Comparison of ENCODE assay signal across 20 cellular contexts in the genomic region with DNA sequence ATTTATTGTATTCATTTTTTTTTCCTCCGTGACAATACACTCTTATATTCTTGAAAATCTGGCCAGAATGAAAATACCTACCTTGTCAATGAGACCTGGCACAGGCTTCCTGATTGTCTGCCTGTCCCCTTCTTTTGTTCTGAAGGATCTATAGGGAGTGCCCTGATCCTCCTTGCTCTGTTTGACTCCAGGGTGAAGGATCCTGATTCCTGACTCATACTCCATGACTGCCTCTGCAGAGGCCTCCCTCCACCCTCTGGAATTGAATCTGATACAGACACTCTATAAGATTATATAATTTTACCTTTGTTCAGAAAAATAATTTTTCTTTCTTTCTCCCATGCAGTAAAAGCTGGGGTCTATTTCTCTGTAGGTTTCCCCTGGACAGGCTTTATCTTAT.
DNase-seq lines count a peak whose midpoint lies in the region; ATAC-seq and TF ChIP-seq lines count a peak whose summit lies in the region.
"Had no signal": no experiment of that assay in that cellular context is flagged by ENCODE, and none has a peak within 500 bp of the region (broad histone marks: within the 10 kb centered on the region; RNA-seq: fewer than 3 reads in every experiment).

No MANE protein-coding gene starts in this region.

- H3K27ac Mint-ChIP-seq in chondrocyte (ENCODE audit: unreplicated experiment) (peak overlapping the region; percentile 52), neural crest cell (ENCODE audit: unreplicated experiment) (peak overlapping the region; percentile 9)
- H3K27ac Mint-ChIP-seq: activated CD8-positive, alpha-beta memory T cell treated with anti-CD3 and anti-CD28 coated beads, Interleukin-2, amount 10 ng/mL, durations not matched to agents 7 days and 5 days; B cell; naive thymus-derived CD4-positive, alpha-beta T cell had no signal

- H3K36me3 Mint-ChIP-seq in chondrocyte (ENCODE audit: low read depth), result peaks cover 1% of the 10 kb centered on the region
- no peaks in the 10 kb centered on the region for H3K36me3 Mint-ChIP-seq in neural crest cell (ENCODE audit: low read depth)
- H3K36me3 Mint-ChIP-seq: activated CD8-positive, alpha-beta memory T cell treated with anti-CD3 and anti-CD28 coated beads, Interleukin-2, amount 10 ng/mL, durations not matched to agents 7 days and 5 days; naive thymus-derived CD4-positive, alpha-beta T cell had no signal

- H3K9me3 ChIP-seq in NT2/D1 (ENCODE audit: insufficient read depth, low read length) (no peaks in the 10 kb centered on the region), aorta (ENCODE audit: control insufficient read depth, low read length) (no peaks in the 10 kb centered on the region)
- H3K9me3 ChIP-seq: esophagus squamous epithelium, vagina had no signal

- H3K27ac ChIP-seq in aorta (ENCODE audit: low read depth in 1 of 2, low read length in 2 of 2) (peak overlapping the region in 1 of 2 donors; percentile 80), dorsolateral prefrontal cortex (no peak overlapping the region)
- H3K27ac ChIP-seq: esophagus squamous epithelium, hepatocyte, PC-9, vagina had no signal

- H3K4me3 ChIP-seq in NT2/D1 (ENCODE audit: insufficient read length, low read depth) (no peak overlapping the region), aorta (ENCODE audit: low read length in 2 of 2) (no peak overlapping the region), dorsolateral prefrontal cortex (no peak overlapping the region)
- H3K4me3 ChIP-seq: esophagus squamous epithelium, hepatocyte, PC-9, vagina had no signal

- intact Hi-C loops in aorta (cut with DNase I), result loop anchor here in 1 of 2 donors (5.0 kb wide), 1 partner anchor 38 kb away; no protein-coding TSS in a partner anchor
- intact Hi-C loops in dorsolateral prefrontal cortex (cut with DNase I), result no loop called here

- H3K27me3 Mint-ChIP-seq in chondrocyte (ENCODE audit: low read depth) (no peaks in the 10 kb centered on the region), neural crest cell (ENCODE audit: low read depth) (no peaks in the 10 kb centered on the region)

- H3K27me3 ChIP-seq in NT2/D1 (ENCODE audit: insufficient read depth, insufficient read length), result no peaks in the 10 kb centered on the region
- H3K27me3 ChIP-seq in aorta (ENCODE audit: control insufficient read depth in 1 of 2, insufficient read depth in 2 of 2, low read length in 1 of 2), result no peaks in the 10 kb centered on the region
- peaks cover 0 to 4% (median 0%) of the 10 kb centered on the region in 45 donors for H3K27me3 ChIP-seq in dorsolateral prefrontal cortex
- H3K27me3 ChIP-seq: esophagus squamous epithelium, hepatocyte, vagina had no signal

- H3K4me3 Mint-ChIP-seq in chondrocyte (ENCODE audit: unreplicated experiment) (no peak overlapping the region), neural crest cell (no peak overlapping the region)
- H3K4me3 Mint-ChIP-seq: activated CD8-positive, alpha-beta memory T cell treated with anti-CD3 and anti-CD28 coated beads, Interleukin-2, amount 10 ng/mL, durations not matched to agents 7 days and 5 days; B cell; naive thymus-derived CD4-positive, alpha-beta T cell had no signal

- H3K4me1 ChIP-seq in NT2/D1 (ENCODE audit: insufficient read depth, insufficient read length) (no peaks in the 10 kb centered on the region), aorta (ENCODE audit: control insufficient read depth in 1 of 2, insufficient read depth in 2 of 2, low read length in 2 of 2) (peaks cover 4 to 8% of the 10 kb centered on the region in 2 donors)
- H3K4me1 ChIP-seq: vagina had no signal

- no peaks in the 10 kb centered on the region for H3K9me3 Mint-ChIP-seq in chondrocyte (ENCODE audit: low read depth)
- no peaks in the 10 kb centered on the region for H3K9me3 Mint-ChIP-seq in neural crest cell
- H3K9me3 Mint-ChIP-seq: naive thymus-derived CD4-positive, alpha-beta T cell had no signal

- no peaks in the 10 kb centered on the region for H3K36me3 ChIP-seq in NT2/D1 (ENCODE audit: insufficient read depth, insufficient read length, low read length)
- H3K36me3 ChIP-seq in aorta (ENCODE audit: control insufficient read depth in 1 of 2, insufficient read depth in 2 of 2, low read length in 1 of 2), result no peaks in the 10 kb centered on the region
- H3K36me3 ChIP-seq: esophagus squamous epithelium, vagina had no signal

- WGBS in aorta, 2 donors, result 83 to 89% methylated on average over 1 of the region's 1 CpG

- TF ChIP-seq CTCF in chondrocyte (IDR thresholded peaks at IDR 0.05) (no peak), neural crest cell (conservative IDR thresholded peaks at IDR 0.05) (no peak), dorsolateral prefrontal cortex (IDR thresholded peaks at IDR 0.05 in 54 of 56, conservative IDR thresholded peaks at IDR 0.05 in 2 of 56; ENCODE audit: low read depth in 1 of 56, partially characterized antibody in 56 of 56) (no peak)

- no peak overlapping the region for H3K9ac ChIP-seq in NT2/D1 (ENCODE audit: insufficient read length, low read depth)

- DNase-seq in EH (ENCODE audit: low read depth) (peak; percentile 58), NT2/D1 (ENCODE audit: low read depth, low spot score) (peak; percentile 36), chondrocyte (ENCODE audit: low spot score) (no peak), neural crest cell (ENCODE audit: low read depth, low spot score) (no peak), aorta (no peak), dorsolateral prefrontal cortex (no peak)
- DNase-seq: activated CD8-positive, alpha-beta memory T cell treated with anti-CD3 and anti-CD28 coated beads, Interleukin-2, amount 10 ng/mL, durations not matched to agents 7 days and 5 days; activated effector memory CD4-positive, alpha-beta T cell treated with Interleukin-2 at 50 U/mL for 16 hours; anterior cingulate cortex; dermis blood vessel endothelial cell; esophagus squamous epithelium; MM.1S; naive thymus-derived CD4-positive, alpha-beta T cell; NCI-H2029 had no signal

- ATAC-seq in aorta (ENCODE audit: low FRiP score) (no peak), GM18519 (IDR thresholded peaks at IDR 0.05; ENCODE audit: low FRiP score, unreplicated experiment) (no peak), GM18907 (IDR thresholded peaks at IDR 0.05; ENCODE audit: unreplicated experiment) (no peak)
- ATAC-seq: activated CD8-positive, alpha-beta memory T cell treated with anti-CD3 and anti-CD28 coated beads, Interleukin-2, amount 10 ng/mL, durations not matched to agents 7 days and 5 days; naive thymus-derived CD4-positive, alpha-beta T cell had no signal

- peaks cover 34% of the 10 kb centered on the region for H3K4me1 Mint-ChIP-seq in chondrocyte (ENCODE audit: low read depth)
- H3K4me1 Mint-ChIP-seq in neural crest cell, result no peaks in the 10 kb centered on the region
- H3K4me1 Mint-ChIP-seq: activated CD8-positive, alpha-beta memory T cell treated with anti-CD3 and anti-CD28 coated beads, Interleukin-2, amount 10 ng/mL, durations not matched to agents 7 days and 5 days; B cell; naive thymus-derived CD4-positive, alpha-beta T cell had no signal

Comparison
In these comparisons a context has a peak if more than half of its experiments do, and no peak if none do; other contexts are left out.
1. DNase-seq: peak in EH (single experiment) and NT2/D1 (single experiment); none in chondrocyte (single experiment), neural crest cell (single experiment), aorta (0 of 2) and dorsolateral prefrontal cortex (0 of 10).